Comparison of ENCODE assay signal across 1 cellular context in the genomic region with DNA sequence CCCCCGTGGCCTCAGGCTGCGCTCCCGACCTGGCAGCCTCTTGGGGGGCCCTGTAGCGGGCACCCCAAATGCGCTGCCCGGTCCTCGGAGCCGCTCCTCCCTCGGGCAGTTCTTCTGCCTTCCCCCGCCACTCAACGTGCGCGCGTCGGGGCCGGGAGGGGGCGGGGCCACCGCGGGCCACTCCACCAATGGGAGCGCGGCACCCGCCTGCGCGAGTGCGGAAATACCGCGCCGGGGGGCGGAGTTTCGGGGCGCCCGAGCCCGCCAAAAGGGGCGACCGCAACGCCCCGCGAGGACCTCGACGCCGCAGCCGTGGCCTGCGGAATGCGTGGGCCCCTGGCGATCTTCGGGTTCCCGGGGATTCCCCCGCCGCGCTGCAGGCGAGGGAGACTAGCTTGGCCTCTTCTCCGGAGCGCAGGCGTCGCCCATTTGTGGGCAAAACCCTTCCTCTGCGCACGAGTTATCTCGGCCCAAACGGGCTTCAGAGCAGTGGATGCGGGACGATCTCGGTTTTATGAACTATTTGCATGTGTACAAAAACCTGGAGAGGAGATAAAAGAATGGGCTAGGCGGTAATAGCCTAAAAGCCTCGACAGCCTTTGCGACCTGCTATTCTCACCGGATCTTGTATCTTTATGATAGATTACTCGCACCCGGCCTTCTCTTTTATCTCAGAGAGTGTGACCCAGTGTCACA.
TF ChIP-seq lines count a peak whose summit lies in the region.

A gene with protein sequence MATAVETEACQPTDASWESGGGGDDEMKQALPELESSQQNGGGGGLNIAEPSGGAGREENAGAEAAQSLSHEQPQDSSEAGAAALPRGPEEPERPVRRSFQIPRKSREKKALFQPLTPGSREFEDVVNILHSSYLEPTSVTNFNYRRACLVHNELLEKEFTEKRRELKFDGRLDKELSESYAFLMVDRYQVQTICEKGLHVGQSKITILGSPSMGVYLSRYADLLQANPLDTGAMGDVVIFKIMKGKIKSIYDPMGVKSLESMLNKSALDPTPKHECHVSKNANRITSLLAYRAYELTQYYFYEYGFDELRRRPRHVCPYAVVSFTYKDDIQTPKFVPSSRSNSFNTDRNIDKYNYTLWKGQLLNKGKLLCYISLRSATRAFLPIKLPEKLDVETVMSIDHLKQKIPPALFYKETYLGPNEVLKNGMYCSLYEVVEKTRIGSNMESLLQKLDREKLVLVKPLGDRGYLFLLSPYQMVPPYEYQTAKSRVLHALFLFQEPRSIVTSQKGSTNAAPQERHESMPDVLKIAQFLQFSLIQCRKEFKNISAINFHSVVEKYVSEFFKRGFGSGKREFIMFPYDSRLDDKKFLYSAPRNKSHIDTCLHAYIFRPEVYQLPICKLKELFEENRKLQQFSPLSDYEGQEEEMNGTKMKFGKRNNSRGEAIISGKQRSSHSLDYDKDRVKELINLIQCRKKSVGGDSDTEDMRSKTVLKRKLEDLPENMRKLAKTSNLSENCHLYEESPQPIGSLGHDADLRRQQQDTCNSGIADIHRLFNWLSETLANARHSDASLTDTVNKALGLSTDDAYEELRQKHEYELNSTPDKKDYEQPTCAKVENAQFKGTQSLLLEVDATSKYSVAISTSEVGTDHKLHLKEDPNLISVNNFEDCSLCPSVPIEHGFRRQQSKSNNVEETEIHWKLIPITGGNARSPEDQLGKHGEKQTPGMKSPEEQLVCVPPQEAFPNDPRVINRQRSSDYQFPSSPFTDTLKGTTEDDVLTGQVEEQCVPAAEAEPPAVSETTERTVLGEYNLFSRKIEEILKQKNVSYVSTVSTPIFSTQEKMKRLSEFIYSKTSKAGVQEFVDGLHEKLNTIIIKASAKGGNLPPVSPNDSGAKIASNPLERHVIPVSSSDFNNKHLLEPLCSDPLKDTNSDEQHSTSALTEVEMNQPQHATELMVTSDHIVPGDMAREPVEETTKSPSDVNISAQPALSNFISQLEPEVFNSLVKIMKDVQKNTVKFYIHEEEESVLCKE (N-terminal part only) (minus strand): TSS at position 144 of the 696 bp plus-strand sequence. CDS start 259 bp downstream, outside the sequence.

TF ChIP-seq in K562, 482 proteins besides CTCF, POLR2A, EP300 and RAD21 (continues in another document):
- TF ChIP-seq BCL6 (CRISPR knock-in tag; IDR thresholded peaks at IDR 0.05) (no peak), PML (IDR thresholded peaks at IDR 0.05; ENCODE audit: low read length) (peak; percentile 47; the same call in 1 of the 2 replicates), NR1H2 (CRISPR knock-in tag; IDR thresholded peaks at IDR 0.05) (0 out of 2 replicates have a peak, but pooled peaks have one; percentile 59), ZNF232 (CRISPR knock-in tag; IDR thresholded peaks at IDR 0.05) (peak; percentile 83; the same call in 1 of the 2 replicates), MTF1 (CRISPR knock-in tag; IDR thresholded peaks at IDR 0.05; ENCODE audit: borderline replicate concordance) (no peak), HDAC8 (tag; IDR thresholded peaks at IDR 0.05) (0 out of 2 replicates have a peak, but pooled peaks have one; percentile 53), THRAP3 (IDR thresholded peaks at IDR 0.05; ENCODE audit: borderline replicate concordance) (no peak), KDM4B (IDR thresholded peaks at IDR 0.05; ENCODE audit: borderline replicate concordance in 2 of 2, low read depth in 1 of 2) (no peak), TCFL5 (CRISPR knock-in tag; conservative IDR thresholded peaks at IDR 0.05) (no peak), TCF3 (CRISPR knock-in tag; IDR thresholded peaks at IDR 0.05) (no peak), ZNF316 (IDR thresholded peaks at IDR 0.05) (no peak), SMAD4 (CRISPR knock-in tag; conservative IDR thresholded peaks at IDR 0.05) (peak; percentile 55; the same call in 1 of the 2 replicates), NUFIP1 (IDR thresholded peaks at IDR 0.05; ENCODE audit: partially characterized antibody) (no peak), RBM39 (optimal IDR thresholded peaks at IDR 0.05; ENCODE audit: low read depth, low read length) (no peak), NR2C2 (CRISPR knock-in tag; IDR thresholded peaks at IDR 0.05) (0 out of 2 replicates have a peak, but pooled peaks have one; percentile 46), NR2C2 (tag; IDR thresholded peaks at IDR 0.05) (no peak; the same call in 1 of the 2 replicates), NFE2L1 (tag; IDR thresholded peaks at IDR 0.05; ENCODE audit: borderline replicate concordance, low read depth) (no peak), CBFB (CRISPR knock-in tag; IDR thresholded peaks at IDR 0.05) (peak; percentile 90), NFIC (IDR thresholded peaks at IDR 0.05) (no peak), SREBF1 (IDR thresholded peaks at IDR 0.05; ENCODE audit: borderline replicate concordance, low read depth, low read length) (no peak), POLR3G (IDR thresholded peaks at IDR 0.05; ENCODE audit: extremely low read depth, insufficient read length, insufficient replicate concordance) (no peak), XRCC3 (IDR thresholded peaks at IDR 0.05) (no peak), BMI1 (IDR thresholded peaks at IDR 0.05; ENCODE audit: low read length) (no peak), BRD4 (IDR thresholded peaks at IDR 0.05) (no peak), ZNF140 (CRISPR knock-in tag; IDR thresholded peaks at IDR 0.05) (no peak), SMARCA4 (IDR thresholded peaks at IDR 0.05) (no peak)
- TF ChIP-seq, protein P1, sequence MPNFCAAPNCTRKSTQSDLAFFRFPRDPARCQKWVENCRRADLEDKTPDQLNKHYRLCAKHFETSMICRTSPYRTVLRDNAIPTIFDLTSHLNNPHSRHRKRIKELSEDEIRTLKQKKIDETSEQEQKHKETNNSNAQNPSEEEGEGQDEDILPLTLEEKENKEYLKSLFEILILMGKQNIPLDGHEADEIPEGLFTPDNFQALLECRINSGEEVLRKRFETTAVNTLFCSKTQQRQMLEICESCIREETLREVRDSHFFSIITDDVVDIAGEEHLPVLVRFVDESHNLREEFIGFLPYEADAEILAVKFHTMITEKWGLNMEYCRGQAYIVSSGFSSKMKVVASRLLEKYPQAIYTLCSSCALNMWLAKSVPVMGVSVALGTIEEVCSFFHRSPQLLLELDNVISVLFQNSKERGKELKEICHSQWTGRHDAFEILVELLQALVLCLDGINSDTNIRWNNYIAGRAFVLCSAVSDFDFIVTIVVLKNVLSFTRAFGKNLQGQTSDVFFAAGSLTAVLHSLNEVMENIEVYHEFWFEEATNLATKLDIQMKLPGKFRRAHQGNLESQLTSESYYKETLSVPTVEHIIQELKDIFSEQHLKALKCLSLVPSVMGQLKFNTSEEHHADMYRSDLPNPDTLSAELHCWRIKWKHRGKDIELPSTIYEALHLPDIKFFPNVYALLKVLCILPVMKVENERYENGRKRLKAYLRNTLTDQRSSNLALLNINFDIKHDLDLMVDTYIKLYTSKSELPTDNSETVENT (CRISPR knock-in tag; IDR thresholded peaks at IDR 0.05) = no peak
- TF ChIP-seq, protein P2, sequence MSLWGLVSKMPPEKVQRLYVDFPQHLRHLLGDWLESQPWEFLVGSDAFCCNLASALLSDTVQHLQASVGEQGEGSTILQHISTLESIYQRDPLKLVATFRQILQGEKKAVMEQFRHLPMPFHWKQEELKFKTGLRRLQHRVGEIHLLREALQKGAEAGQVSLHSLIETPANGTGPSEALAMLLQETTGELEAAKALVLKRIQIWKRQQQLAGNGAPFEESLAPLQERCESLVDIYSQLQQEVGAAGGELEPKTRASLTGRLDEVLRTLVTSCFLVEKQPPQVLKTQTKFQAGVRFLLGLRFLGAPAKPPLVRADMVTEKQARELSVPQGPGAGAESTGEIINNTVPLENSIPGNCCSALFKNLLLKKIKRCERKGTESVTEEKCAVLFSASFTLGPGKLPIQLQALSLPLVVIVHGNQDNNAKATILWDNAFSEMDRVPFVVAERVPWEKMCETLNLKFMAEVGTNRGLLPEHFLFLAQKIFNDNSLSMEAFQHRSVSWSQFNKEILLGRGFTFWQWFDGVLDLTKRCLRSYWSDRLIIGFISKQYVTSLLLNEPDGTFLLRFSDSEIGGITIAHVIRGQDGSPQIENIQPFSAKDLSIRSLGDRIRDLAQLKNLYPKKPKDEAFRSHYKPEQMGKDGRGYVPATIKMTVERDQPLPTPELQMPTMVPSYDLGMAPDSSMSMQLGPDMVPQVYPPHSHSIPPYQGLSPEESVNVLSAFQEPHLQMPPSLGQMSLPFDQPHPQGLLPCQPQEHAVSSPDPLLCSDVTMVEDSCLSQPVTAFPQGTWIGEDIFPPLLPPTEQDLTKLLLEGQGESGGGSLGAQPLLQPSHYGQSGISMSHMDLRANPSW (CRISPR knock-in tag; IDR thresholded peaks at IDR 0.05) = no peak
- TF ChIP-seq, protein P3, sequence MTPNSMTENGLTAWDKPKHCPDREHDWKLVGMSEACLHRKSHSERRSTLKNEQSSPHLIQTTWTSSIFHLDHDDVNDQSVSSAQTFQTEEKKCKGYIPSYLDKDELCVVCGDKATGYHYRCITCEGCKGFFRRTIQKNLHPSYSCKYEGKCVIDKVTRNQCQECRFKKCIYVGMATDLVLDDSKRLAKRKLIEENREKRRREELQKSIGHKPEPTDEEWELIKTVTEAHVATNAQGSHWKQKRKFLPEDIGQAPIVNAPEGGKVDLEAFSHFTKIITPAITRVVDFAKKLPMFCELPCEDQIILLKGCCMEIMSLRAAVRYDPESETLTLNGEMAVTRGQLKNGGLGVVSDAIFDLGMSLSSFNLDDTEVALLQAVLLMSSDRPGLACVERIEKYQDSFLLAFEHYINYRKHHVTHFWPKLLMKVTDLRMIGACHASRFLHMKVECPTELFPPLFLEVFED (CRISPR knock-in tag; conservative IDR thresholded peaks at IDR 0.05) = no peak
- TF ChIP-seq, protein P4, sequence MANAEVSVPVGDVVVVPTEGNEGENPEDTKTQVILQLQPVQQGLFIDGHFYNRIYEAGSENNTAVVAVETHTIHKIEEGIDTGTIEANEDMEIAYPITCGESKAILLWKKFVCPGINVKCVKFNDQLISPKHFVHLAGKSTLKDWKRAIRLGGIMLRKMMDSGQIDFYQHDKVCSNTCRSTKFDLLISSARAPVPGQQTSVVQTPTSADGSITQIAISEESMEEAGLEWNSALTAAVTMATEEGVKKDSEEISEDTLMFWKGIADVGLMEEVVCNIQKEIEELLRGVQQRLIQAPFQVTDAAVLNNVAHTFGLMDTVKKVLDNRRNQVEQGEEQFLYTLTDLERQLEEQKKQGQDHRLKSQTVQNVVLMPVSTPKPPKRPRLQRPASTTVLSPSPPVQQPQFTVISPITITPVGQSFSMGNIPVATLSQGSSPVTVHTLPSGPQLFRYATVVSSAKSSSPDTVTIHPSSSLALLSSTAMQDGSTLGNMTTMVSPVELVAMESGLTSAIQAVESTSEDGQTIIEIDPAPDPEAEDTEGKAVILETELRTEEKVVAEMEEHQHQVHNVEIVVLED (CRISPR knock-in tag; IDR thresholded peaks at IDR 0.05) = peak; percentile 73
- TF ChIP-seq, protein P5, sequence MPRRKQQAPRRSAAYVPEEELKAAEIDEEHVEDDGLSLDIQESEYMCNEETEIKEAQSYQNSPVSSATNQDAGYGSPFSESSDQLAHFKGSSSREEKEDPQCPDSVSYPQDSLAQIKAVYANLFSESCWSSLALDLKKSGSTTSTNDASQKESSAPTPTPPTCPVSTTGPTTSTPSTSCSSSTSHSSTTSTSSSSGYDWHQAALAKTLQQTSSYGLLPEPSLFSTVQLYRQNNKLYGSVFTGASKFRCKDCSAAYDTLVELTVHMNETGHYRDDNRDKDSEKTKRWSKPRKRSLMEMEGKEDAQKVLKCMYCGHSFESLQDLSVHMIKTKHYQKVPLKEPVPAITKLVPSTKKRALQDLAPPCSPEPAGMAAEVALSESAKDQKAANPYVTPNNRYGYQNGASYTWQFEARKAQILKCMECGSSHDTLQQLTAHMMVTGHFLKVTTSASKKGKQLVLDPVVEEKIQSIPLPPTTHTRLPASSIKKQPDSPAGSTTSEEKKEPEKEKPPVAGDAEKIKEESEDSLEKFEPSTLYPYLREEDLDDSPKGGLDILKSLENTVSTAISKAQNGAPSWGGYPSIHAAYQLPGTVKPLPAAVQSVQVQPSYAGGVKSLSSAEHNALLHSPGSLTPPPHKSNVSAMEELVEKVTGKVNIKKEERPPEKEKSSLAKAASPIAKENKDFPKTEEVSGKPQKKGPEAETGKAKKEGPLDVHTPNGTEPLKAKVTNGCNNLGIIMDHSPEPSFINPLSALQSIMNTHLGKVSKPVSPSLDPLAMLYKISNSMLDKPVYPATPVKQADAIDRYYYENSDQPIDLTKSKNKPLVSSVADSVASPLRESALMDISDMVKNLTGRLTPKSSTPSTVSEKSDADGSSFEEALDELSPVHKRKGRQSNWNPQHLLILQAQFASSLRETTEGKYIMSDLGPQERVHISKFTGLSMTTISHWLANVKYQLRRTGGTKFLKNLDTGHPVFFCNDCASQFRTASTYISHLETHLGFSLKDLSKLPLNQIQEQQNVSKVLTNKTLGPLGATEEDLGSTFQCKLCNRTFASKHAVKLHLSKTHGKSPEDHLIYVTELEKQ (CRISPR knock-in tag; IDR thresholded peaks at IDR 0.05) = no peak
- TF ChIP-seq, protein P6, sequence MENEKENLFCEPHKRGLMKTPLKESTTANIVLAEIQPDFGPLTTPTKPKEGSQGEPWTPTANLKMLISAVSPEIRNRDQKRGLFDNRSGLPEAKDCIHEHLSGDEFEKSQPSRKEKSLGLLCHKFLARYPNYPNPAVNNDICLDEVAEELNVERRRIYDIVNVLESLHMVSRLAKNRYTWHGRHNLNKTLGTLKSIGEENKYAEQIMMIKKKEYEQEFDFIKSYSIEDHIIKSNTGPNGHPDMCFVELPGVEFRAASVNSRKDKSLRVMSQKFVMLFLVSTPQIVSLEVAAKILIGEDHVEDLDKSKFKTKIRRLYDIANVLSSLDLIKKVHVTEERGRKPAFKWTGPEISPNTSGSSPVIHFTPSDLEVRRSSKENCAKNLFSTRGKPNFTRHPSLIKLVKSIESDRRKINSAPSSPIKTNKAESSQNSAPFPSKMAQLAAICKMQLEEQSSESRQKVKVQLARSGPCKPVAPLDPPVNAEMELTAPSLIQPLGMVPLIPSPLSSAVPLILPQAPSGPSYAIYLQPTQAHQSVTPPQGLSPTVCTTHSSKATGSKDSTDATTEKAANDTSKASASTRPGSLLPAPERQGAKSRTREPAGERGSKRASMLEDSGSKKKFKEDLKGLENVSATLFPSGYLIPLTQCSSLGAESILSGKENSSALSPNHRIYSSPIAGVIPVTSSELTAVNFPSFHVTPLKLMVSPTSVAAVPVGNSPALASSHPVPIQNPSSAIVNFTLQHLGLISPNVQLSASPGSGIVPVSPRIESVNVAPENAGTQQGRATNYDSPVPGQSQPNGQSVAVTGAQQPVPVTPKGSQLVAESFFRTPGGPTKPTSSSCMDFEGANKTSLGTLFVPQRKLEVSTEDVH (IDR thresholded peaks at IDR 0.05; ENCODE audit: low read depth, partially characterized antibody) = peak; percentile 40
- TF ChIP-seq, protein P7, sequence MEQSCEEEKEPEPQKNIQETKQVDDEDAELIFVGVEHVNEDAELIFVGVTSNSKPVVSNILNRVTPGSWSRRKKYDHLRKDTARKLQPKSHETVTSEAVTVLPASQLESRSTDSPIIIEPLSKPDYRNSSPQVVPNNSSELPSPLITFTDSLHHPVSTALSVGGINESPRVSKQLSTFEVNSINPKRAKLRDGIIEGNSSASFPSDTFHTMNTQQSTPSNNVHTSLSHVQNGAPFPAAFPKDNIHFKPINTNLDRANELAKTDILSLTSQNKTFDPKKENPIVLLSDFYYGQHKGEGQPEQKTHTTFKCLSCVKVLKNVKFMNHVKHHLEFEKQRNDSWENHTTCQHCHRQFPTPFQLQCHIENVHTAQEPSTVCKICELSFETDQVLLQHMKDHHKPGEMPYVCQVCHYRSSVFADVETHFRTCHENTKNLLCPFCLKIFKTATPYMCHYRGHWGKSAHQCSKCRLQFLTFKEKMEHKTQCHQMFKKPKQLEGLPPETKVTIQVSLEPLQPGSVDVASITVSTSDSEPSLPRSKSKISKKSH (CRISPR knock-in tag; IDR thresholded peaks at IDR 0.05) = no peak
- TF ChIP-seq, protein P8, sequence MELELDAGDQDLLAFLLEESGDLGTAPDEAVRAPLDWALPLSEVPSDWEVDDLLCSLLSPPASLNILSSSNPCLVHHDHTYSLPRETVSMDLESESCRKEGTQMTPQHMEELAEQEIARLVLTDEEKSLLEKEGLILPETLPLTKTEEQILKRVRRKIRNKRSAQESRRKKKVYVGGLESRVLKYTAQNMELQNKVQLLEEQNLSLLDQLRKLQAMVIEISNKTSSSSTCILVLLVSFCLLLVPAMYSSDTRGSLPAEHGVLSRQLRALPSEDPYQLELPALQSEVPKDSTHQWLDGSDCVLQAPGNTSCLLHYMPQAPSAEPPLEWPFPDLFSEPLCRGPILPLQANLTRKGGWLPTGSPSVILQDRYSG (tag; conservative IDR thresholded peaks at IDR 0.05; ENCODE audit: low read depth) = peak; percentile 75
